Comparison of ENCODE assay signal across 1 cellular context in the genomic region with DNA sequence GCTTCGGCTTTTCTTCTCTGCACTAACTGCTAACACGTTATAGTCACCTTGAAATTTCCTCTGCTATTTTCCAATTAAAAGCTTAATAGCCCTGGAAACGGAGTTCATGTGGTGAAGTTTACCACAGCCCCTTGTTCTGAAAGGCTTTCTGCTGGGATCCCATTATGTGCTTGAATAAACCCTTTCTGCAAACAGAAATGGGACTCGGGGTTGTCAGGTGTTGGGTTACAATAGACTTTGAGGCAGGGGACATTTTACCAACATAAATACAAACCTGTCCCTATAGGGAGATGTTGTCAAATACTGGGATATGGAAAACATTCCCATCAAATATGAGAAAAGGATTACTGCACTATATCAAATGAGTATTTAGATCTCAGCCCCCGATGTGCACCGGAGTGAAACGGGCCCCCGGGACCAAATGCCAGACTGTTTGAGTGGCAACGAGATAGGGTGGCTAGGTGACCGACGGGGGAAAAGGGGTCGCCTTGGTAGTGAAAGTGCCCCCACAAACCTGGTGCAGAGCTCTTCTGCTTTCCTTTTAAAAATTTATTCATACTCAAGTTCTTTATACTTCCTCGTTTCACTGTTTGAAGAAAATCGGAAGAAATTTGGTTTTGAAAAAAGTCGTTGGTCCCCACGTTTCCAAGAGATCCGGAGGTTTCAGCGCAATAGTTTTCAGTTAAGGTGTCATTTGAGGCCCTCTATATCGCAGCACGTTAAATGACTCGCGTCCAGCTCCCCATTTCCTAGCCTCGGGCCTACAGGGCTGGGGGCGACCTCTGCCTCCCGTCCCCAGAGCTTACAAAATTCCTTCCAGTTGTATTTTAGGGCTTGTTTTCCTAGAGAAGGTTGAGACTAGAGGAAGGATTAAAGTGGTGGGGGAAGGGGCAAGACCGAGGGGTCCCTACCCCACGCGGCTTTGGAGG.
TF ChIP-seq lines count a peak whose summit lies in the region.

No MANE protein-coding gene starts in this region.

TF ChIP-seq in H1, 55 proteins besides CTCF, POLR2A, EP300 and RAD21:
- TF ChIP-seq ASH2L (IDR thresholded peaks at IDR 0.05; ENCODE audit: low read length) (peak; percentile 26), KDM1A (IDR thresholded peaks at IDR 0.05; ENCODE audit: borderline replicate concordance, low read length) (no peak), CHD2 (IDR thresholded peaks at IDR 0.05; ENCODE audit: low read length) (no peak), RXRA (IDR thresholded peaks at IDR 0.05; ENCODE audit: insufficient read depth, low read depth, low read length) (no peak), YY1 (IDR thresholded peaks at IDR 0.05; ENCODE audit: low read depth, low read length) (no peak), SIN3A (conservative IDR thresholded peaks at IDR 0.05 in 1 of 2, IDR thresholded peaks at IDR 0.05 in 1 of 2; ENCODE audit: low read depth in 1 of 2, low read length in 2 of 2) (no peak), TEAD4 (IDR thresholded peaks at IDR 0.05; ENCODE audit: low read depth, low read length) (no peak), HDAC6 (IDR thresholded peaks at IDR 0.05; ENCODE audit: low read depth, low read length) (no peak), RNF2 (IDR thresholded peaks at IDR 0.05; ENCODE audit: borderline replicate concordance, low read depth, low read length, missing control alignments, poor library complexity, severe bottlenecking) (peak; percentile 3), CBX8 (IDR thresholded peaks at IDR 0.05; ENCODE audit: borderline replicate concordance, low read depth, low read length) (no peak; the same call in 1 of the 2 replicates), RBBP5 (IDR thresholded peaks at IDR 0.05; ENCODE audit: borderline replicate concordance, low read depth, low read length) (no peak), NANOG (IDR thresholded peaks at IDR 0.05; ENCODE audit: insufficient read depth, low read depth, low read length, poor library complexity, severe bottlenecking) (peak; percentile 52), CREB1 (IDR thresholded peaks at IDR 0.05) (no peak), JUN (IDR thresholded peaks at IDR 0.05; ENCODE audit: low read depth, low read length) (no peak)
- TF ChIP-seq, protein P1, sequence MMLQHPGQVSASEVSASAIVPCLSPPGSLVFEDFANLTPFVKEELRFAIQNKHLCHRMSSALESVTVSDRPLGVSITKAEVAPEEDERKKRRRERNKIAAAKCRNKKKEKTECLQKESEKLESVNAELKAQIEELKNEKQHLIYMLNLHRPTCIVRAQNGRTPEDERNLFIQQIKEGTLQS (IDR thresholded peaks at IDR 0.05; ENCODE audit: insufficient read depth, low read depth, low read length) = no peak
- TF ChIP-seq, protein P2, sequence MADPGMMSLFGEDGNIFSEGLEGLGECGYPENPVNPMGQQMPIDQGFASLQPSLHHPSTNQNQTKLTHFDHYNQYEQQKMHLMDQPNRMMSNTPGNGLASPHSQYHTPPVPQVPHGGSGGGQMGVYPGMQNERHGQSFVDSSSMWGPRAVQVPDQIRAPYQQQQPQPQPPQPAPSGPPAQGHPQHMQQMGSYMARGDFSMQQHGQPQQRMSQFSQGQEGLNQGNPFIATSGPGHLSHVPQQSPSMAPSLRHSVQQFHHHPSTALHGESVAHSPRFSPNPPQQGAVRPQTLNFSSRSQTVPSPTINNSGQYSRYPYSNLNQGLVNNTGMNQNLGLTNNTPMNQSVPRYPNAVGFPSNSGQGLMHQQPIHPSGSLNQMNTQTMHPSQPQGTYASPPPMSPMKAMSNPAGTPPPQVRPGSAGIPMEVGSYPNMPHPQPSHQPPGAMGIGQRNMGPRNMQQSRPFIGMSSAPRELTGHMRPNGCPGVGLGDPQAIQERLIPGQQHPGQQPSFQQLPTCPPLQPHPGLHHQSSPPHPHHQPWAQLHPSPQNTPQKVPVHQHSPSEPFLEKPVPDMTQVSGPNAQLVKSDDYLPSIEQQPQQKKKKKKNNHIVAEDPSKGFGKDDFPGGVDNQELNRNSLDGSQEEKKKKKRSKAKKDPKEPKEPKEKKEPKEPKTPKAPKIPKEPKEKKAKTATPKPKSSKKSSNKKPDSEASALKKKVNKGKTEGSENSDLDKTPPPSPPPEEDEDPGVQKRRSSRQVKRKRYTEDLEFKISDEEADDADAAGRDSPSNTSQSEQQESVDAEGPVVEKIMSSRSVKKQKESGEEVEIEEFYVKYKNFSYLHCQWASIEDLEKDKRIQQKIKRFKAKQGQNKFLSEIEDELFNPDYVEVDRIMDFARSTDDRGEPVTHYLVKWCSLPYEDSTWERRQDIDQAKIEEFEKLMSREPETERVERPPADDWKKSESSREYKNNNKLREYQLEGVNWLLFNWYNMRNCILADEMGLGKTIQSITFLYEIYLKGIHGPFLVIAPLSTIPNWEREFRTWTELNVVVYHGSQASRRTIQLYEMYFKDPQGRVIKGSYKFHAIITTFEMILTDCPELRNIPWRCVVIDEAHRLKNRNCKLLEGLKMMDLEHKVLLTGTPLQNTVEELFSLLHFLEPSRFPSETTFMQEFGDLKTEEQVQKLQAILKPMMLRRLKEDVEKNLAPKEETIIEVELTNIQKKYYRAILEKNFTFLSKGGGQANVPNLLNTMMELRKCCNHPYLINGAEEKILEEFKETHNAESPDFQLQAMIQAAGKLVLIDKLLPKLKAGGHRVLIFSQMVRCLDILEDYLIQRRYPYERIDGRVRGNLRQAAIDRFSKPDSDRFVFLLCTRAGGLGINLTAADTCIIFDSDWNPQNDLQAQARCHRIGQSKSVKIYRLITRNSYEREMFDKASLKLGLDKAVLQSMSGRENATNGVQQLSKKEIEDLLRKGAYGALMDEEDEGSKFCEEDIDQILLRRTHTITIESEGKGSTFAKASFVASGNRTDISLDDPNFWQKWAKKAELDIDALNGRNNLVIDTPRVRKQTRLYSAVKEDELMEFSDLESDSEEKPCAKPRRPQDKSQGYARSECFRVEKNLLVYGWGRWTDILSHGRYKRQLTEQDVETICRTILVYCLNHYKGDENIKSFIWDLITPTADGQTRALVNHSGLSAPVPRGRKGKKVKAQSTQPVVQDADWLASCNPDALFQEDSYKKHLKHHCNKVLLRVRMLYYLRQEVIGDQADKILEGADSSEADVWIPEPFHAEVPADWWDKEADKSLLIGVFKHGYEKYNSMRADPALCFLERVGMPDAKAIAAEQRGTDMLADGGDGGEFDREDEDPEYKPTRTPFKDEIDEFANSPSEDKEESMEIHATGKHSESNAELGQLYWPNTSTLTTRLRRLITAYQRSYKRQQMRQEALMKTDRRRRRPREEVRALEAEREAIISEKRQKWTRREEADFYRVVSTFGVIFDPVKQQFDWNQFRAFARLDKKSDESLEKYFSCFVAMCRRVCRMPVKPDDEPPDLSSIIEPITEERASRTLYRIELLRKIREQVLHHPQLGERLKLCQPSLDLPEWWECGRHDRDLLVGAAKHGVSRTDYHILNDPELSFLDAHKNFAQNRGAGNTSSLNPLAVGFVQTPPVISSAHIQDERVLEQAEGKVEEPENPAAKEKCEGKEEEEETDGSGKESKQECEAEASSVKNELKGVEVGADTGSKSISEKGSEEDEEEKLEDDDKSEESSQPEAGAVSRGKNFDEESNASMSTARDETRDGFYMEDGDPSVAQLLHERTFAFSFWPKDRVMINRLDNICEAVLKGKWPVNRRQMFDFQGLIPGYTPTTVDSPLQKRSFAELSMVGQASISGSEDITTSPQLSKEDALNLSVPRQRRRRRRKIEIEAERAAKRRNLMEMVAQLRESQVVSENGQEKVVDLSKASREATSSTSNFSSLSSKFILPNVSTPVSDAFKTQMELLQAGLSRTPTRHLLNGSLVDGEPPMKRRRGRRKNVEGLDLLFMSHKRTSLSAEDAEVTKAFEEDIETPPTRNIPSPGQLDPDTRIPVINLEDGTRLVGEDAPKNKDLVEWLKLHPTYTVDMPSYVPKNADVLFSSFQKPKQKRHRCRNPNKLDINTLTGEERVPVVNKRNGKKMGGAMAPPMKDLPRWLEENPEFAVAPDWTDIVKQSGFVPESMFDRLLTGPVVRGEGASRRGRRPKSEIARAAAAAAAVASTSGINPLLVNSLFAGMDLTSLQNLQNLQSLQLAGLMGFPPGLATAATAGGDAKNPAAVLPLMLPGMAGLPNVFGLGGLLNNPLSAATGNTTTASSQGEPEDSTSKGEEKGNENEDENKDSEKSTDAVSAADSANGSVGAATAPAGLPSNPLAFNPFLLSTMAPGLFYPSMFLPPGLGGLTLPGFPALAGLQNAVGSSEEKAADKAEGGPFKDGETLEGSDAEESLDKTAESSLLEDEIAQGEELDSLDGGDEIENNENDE (IDR thresholded peaks at IDR 0.05; ENCODE audit: insufficient replicate concordance, low read length) = no peak
